In genomic region chrX:124145749-124146148, GRCh38 we compare ENCODE assay signal across 20 cellular contexts.
"Had no signal": no experiment of that assay in that cellular context is flagged by ENCODE, and none has a peak within 500 bp of the region (broad histone marks: within the 10 kb centered on the region; RNA-seq: fewer than 3 reads in every experiment).

No MANE protein-coding gene starts in this region.

- H3K9me3 ChIP-seq: mucosa of descending colon, neutrophil, ovary, uterus had no signal

- H3K4me2 ChIP-seq: neural progenitor cell had no signal

- H3K27me3 ChIP-seq: neural progenitor cell, neutrophil, ovary, right atrium auricular region, spleen, tibial nerve, uterus had no signal

- ATAC-seq: mucosa of descending colon; naive thymus-derived CD4-positive, alpha-beta T cell; natural killer cell treated with Interleukin-12 subunit alpha and Interleukin-12 subunit beta and Interleukin-15 and Interleukin-18, amount 100 ng/mL, for 72 hours; sciatic nerve; stimulated activated effector memory CD8-positive, alpha-beta T cell treated with anti-CD3 and anti-CD28 coated beads, Interleukin-12 subunit alpha, Interleukin-12 subunit beta, amount 100 ng/mL, for 72 hours had no signal

- H3K27ac ChIP-seq: left ventricle myocardium inferior, neural progenitor cell, neutrophil, ovary, right atrium auricular region, skin epidermis, spleen, tibial nerve, uterus had no signal

- H3K4me1 ChIP-seq: left ventricle myocardium inferior, neural progenitor cell, right atrium auricular region, spleen, tibial nerve, uterus had no signal

- H3K36me3 ChIP-seq: left ventricle myocardium inferior, neural progenitor cell, neutrophil, ovary, right atrium auricular region, spleen, tibial nerve, uterus had no signal

- H2AFZ ChIP-seq: neural progenitor cell had no signal

- H3K4me3 ChIP-seq: left ventricle myocardium inferior, lung, mucosa of descending colon, neural progenitor cell, ovary, right atrium auricular region, skin epidermis, spleen, tibial nerve, uterus had no signal

- DNase-seq: islet precursor cell; left ventricle myocardium inferior; midbrain; mucosa of descending colon; naive thymus-derived CD4-positive, alpha-beta T cell; occipital lobe; ovary; spleen; stimulated activated CD4-positive, alpha-beta T cell treated with anti-CD3 and anti-CD28 coated beads, Interleukin-4, amount 100 ng/mL, for 24 hours; stimulated activated naive CD4-positive, alpha-beta T cell; uterus had no signal

- H3K9ac ChIP-seq: neural progenitor cell had no signal
